In genomic region chr2:30582521-30582920, GRCh38 we compare ENCODE assay signal across 20 cellular contexts.
"Had no signal": no experiment of that assay in that cellular context is flagged by ENCODE, and none has a peak within 500 bp of the region (broad histone marks: within the 10 kb centered on the region; RNA-seq: fewer than 3 reads in every experiment).

No MANE protein-coding gene starts in this region.

- DNase-seq: effector memory CD8-positive, alpha-beta T cell; glutamatergic neuron; kidney; left cardiac atrium; mammary epithelial cell; naive thymus-derived CD4-positive, alpha-beta T cell; sigmoid colon; small intestine; stimulated activated CD4-positive, alpha-beta T cell treated with anti-CD3 and anti-CD28 coated beads, Interleukin-12 subunit alpha, Interleukin-12 subunit beta, amount 100 ng/mL, for 4 hours; stimulated activated naive CD4-positive, alpha-beta T cell; stomach; substantia nigra; thyroid gland; upper lobe of left lung; uterus had no signal

- H3K4me1 ChIP-seq: stomach, upper lobe of left lung, uterus had no signal

- H3K4me3 ChIP-seq: esophagus muscularis mucosa, gastroesophageal sphincter, hepatocyte, sigmoid colon, stomach, thyroid gland, upper lobe of left lung, uterus had no signal

- H3K9me3 ChIP-seq: esophagus muscularis mucosa, gastroesophageal sphincter, neutrophil, sigmoid colon, stomach, thyroid gland, upper lobe of left lung, uterus had no signal

- H3K27ac ChIP-seq: epithelial cell of prostate, esophagus muscularis mucosa, gastroesophageal sphincter, hepatocyte, neutrophil, sigmoid colon, stomach, thyroid gland, upper lobe of left lung had no signal

- H3K4me2 ChIP-seq: hepatocyte had no signal

- ATAC-seq: effector memory CD8-positive, alpha-beta T cell; gastroesophageal sphincter; left cardiac atrium; naive thymus-derived CD4-positive, alpha-beta T cell had no signal

- H3K36me3 ChIP-seq: esophagus muscularis mucosa, gastroesophageal sphincter, neutrophil, sigmoid colon, stomach, thyroid gland, upper lobe of left lung, uterus had no signal

- H2AFZ ChIP-seq: hepatocyte had no signal

- H3K27me3 ChIP-seq: esophagus muscularis mucosa, gastroesophageal sphincter, hepatocyte, neutrophil, sigmoid colon, stomach, thyroid gland, upper lobe of left lung, uterus had no signal
